In the genomic region with DNA sequence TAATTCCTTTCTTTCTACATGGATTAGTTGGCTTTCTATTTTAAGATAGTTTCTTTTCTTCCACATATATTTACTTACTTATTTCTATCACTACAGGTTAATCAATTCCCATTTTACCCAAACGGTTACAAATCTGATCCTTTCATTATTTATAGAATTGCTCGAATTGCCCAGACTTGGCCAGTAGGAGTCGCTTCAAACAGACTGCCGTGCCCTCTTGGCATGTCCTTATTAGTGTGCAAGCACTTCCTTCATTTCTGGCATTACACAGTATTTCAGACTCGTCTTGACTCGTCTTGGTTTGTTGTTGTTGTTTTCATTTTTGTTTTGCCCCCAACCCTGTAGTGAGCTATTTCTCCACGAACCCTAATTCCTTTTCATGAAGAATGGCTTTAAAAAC, we compare ENCODE assay signal across 10 cellular contexts.
DNase-seq lines count a peak whose midpoint lies in the region; ATAC-seq and TF ChIP-seq lines count a peak whose summit lies in the region.
"Had no signal": no experiment of that assay in that cellular context is flagged by ENCODE, and none has a peak within 500 bp of the region (broad histone marks: within the 10 kb centered on the region; RNA-seq: fewer than 3 reads in every experiment).

No MANE protein-coding gene starts in this region.

- H3K36me3 ChIP-seq in lower lobe of right lung (no peaks in the 10 kb centered on the region), psoas muscle (ENCODE audit: insufficient read depth in 1 of 2, low read depth in 1 of 2) (no peaks in the 10 kb centered on the region)
- H3K36me3 ChIP-seq: colonic mucosa had no signal

- DNase-seq in lower lobe of right lung (no peak), psoas muscle (no peak), EL (no peak)
- DNase-seq: colonic mucosa, hippocampal formation, NCI-H510A had no signal

- TF ChIP-seq CTCF in GM12873 (IDR thresholded peaks at IDR 0.05; ENCODE audit: insufficient read depth, low read depth, low read length, missing control alignments) (peak; percentile 16), LNCAP (IDR thresholded peaks at IDR 0.05) (peak; percentile 76), WI38 (IDR thresholded peaks at IDR 0.05; ENCODE audit: low read depth, low read length) (peak; percentile 9; the same call in 1 of the 2 replicates), lower lobe of right lung (IDR thresholded peaks at IDR 0.05) (peak; percentile 19), psoas muscle (IDR thresholded peaks at IDR 0.05) (no peak)

- intact Hi-C loops in lower lobe of right lung (cut with DNase I), result no loop called here
- intact Hi-C loops in psoas muscle (cut with DNase I), result no loop called here

- H3K27me3 ChIP-seq in lower lobe of right lung (ENCODE audit: low read depth), result no peaks in the 10 kb centered on the region
- no peaks in the 10 kb centered on the region for H3K27me3 ChIP-seq in psoas muscle (ENCODE audit: insufficient read depth in 3 of 3, low read length in 2 of 3)
- H3K27me3 ChIP-seq: colonic mucosa had no signal

- no peak overlapping the region for H3K27ac ChIP-seq in lower lobe of right lung
- no peak overlapping the region for H3K27ac ChIP-seq in psoas muscle
- H3K27ac ChIP-seq: colonic mucosa had no signal

- H3K4me3 ChIP-seq in WI38 (ENCODE audit: low read depth, low read length) (no peak overlapping the region), lower lobe of right lung (no peak overlapping the region), psoas muscle (no peak overlapping the region)
- H3K4me3 ChIP-seq: colonic mucosa had no signal

- no peaks in the 10 kb centered on the region for H3K4me1 ChIP-seq in lower lobe of right lung
- H3K4me1 ChIP-seq in psoas muscle, result no peaks in the 10 kb centered on the region
- H3K4me1 ChIP-seq: colonic mucosa had no signal

- ATAC-seq in lower lobe of right lung (no peak), GM18868 (IDR thresholded peaks at IDR 0.05; ENCODE audit: unreplicated experiment) (no peak), psoas muscle (no peak)

- no peaks in the 10 kb centered on the region for H3K9me3 ChIP-seq in lower lobe of right lung
- H3K9me3 ChIP-seq in psoas muscle, result no peaks in the 10 kb centered on the region
- H3K9me3 ChIP-seq: colonic mucosa had no signal

- 86 to 92% (median 87%) methylated on average over 7 of the region's 7 CpGs for WGBS in psoas muscle, 3 donors
